1 cellular context compared by ENCODE assay signal in the genomic region with DNA sequence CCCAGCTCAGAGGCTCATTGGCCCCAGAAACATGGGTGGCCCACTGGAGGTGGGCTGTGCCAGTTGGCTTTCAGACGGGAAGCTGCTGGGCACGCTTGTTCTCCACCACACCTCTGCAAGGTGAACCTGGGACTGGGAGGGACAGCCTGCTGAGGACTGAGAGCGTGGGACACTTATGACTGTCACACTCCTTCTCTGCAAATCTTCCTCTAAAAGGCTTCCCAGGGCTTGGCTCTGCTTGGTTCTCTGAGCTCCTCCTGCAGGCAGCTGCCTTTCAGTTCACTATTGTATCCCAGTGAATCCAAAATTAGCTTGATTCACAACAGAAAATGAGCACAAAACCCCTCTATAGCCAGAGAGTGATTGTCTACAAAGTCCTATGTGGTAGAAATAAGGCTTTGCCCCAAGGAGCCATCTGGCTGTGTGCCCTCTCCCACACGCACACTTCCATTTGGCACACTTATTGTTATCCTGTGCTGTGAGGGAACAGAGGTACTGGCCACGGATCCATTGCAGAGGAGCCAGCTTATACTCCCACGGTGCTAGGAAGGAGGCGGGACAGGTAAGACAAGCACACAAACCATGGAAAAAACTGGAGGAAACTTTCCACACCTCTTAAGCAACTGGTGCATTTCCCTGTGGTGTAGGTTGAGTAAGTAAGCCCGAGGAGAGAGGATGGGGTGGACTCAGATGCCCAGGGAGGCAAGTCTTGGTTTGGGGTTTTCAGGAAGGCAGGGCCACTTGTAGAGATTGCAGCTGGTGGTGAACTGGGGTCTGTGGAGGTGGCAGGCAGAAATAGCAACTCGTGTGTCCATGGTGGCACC.
TF ChIP-seq lines count a peak whose summit lies in the region.

No MANE protein-coding gene starts in this region.

TF ChIP-seq in H1, 55 proteins besides CTCF, POLR2A, EP300 and RAD21:
- TF ChIP-seq RXRA (IDR thresholded peaks at IDR 0.05; ENCODE audit: insufficient read depth, low read depth, low read length) (no peak), RFX5 (IDR thresholded peaks at IDR 0.05; ENCODE audit: borderline replicate concordance, low read depth, low read length) (no peak), SP4 (IDR thresholded peaks at IDR 0.05; ENCODE audit: low read length) (no peak), EZH2 (IDR thresholded peaks at IDR 0.05; ENCODE audit: low read depth, low read length, severe bottlenecking) (no peak), NRF1 (IDR thresholded peaks at IDR 0.05; ENCODE audit: low read depth, low read length) (no peak), CHD2 (IDR thresholded peaks at IDR 0.05; ENCODE audit: low read length) (no peak), SUZ12 (IDR thresholded peaks at IDR 0.05; ENCODE audit: low read length) (0 out of 2 replicates have a peak, but pooled peaks have one; percentile 2), POU5F1 (IDR thresholded peaks at IDR 0.05; ENCODE audit: low read depth, low read length) (no peak)
- TF ChIP-seq, protein P1, sequence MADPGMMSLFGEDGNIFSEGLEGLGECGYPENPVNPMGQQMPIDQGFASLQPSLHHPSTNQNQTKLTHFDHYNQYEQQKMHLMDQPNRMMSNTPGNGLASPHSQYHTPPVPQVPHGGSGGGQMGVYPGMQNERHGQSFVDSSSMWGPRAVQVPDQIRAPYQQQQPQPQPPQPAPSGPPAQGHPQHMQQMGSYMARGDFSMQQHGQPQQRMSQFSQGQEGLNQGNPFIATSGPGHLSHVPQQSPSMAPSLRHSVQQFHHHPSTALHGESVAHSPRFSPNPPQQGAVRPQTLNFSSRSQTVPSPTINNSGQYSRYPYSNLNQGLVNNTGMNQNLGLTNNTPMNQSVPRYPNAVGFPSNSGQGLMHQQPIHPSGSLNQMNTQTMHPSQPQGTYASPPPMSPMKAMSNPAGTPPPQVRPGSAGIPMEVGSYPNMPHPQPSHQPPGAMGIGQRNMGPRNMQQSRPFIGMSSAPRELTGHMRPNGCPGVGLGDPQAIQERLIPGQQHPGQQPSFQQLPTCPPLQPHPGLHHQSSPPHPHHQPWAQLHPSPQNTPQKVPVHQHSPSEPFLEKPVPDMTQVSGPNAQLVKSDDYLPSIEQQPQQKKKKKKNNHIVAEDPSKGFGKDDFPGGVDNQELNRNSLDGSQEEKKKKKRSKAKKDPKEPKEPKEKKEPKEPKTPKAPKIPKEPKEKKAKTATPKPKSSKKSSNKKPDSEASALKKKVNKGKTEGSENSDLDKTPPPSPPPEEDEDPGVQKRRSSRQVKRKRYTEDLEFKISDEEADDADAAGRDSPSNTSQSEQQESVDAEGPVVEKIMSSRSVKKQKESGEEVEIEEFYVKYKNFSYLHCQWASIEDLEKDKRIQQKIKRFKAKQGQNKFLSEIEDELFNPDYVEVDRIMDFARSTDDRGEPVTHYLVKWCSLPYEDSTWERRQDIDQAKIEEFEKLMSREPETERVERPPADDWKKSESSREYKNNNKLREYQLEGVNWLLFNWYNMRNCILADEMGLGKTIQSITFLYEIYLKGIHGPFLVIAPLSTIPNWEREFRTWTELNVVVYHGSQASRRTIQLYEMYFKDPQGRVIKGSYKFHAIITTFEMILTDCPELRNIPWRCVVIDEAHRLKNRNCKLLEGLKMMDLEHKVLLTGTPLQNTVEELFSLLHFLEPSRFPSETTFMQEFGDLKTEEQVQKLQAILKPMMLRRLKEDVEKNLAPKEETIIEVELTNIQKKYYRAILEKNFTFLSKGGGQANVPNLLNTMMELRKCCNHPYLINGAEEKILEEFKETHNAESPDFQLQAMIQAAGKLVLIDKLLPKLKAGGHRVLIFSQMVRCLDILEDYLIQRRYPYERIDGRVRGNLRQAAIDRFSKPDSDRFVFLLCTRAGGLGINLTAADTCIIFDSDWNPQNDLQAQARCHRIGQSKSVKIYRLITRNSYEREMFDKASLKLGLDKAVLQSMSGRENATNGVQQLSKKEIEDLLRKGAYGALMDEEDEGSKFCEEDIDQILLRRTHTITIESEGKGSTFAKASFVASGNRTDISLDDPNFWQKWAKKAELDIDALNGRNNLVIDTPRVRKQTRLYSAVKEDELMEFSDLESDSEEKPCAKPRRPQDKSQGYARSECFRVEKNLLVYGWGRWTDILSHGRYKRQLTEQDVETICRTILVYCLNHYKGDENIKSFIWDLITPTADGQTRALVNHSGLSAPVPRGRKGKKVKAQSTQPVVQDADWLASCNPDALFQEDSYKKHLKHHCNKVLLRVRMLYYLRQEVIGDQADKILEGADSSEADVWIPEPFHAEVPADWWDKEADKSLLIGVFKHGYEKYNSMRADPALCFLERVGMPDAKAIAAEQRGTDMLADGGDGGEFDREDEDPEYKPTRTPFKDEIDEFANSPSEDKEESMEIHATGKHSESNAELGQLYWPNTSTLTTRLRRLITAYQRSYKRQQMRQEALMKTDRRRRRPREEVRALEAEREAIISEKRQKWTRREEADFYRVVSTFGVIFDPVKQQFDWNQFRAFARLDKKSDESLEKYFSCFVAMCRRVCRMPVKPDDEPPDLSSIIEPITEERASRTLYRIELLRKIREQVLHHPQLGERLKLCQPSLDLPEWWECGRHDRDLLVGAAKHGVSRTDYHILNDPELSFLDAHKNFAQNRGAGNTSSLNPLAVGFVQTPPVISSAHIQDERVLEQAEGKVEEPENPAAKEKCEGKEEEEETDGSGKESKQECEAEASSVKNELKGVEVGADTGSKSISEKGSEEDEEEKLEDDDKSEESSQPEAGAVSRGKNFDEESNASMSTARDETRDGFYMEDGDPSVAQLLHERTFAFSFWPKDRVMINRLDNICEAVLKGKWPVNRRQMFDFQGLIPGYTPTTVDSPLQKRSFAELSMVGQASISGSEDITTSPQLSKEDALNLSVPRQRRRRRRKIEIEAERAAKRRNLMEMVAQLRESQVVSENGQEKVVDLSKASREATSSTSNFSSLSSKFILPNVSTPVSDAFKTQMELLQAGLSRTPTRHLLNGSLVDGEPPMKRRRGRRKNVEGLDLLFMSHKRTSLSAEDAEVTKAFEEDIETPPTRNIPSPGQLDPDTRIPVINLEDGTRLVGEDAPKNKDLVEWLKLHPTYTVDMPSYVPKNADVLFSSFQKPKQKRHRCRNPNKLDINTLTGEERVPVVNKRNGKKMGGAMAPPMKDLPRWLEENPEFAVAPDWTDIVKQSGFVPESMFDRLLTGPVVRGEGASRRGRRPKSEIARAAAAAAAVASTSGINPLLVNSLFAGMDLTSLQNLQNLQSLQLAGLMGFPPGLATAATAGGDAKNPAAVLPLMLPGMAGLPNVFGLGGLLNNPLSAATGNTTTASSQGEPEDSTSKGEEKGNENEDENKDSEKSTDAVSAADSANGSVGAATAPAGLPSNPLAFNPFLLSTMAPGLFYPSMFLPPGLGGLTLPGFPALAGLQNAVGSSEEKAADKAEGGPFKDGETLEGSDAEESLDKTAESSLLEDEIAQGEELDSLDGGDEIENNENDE (IDR thresholded peaks at IDR 0.05; ENCODE audit: insufficient replicate concordance, low read length) = no peak
